8 cellular contexts compared by ENCODE assay signal in genomic region chr5:155728146-155728856, GRCh38.
A peak's percentile ranks its signal among the peaks of the same experiment; 100 is the strongest.
DNase-seq lines count a peak whose midpoint lies in the region; ATAC-seq and TF ChIP-seq lines count a peak whose summit lies in the region.

No MANE protein-coding gene starts in this region.

- no peaks in the 10 kb centered on the region for H3K36me3 Mint-ChIP-seq in T-helper 2 cell treated with Interferon-gamma antibody and Interleukin-4, amounts not matched to agents 5 μg/mL and 100 μg/mL, for 36 hours (ENCODE audit: low read depth)

- peaks cover 58% of the 10 kb centered on the region for H3K27me3 Mint-ChIP-seq in T-helper 2 cell treated with Interferon-gamma antibody and Interleukin-4, amounts not matched to agents 5 μg/mL and 100 μg/mL, for 36 hours (ENCODE audit: low read depth)

- under 1% methylated on average over 65 of the region's 83 CpGs for WGBS in prostate gland

- intact Hi-C loops in prostate gland (cut with DNase I): no loop called here

- no peaks in the 10 kb centered on the region for H3K36me3 ChIP-seq in prostate gland

- H3K4me1 Mint-ChIP-seq in T-helper 2 cell treated with Interferon-gamma antibody and Interleukin-4, amounts not matched to agents 5 μg/mL and 100 μg/mL, for 36 hours (ENCODE audit: low read depth): no peaks in the 10 kb centered on the region

- H3K9me3 ChIP-seq in prostate gland: no peaks in the 10 kb centered on the region

- TF ChIP-seq CTCF in astrocyte of the cerebellum (IDR thresholded peaks at IDR 0.05; ENCODE audit: low read depth, low read length, missing control alignments): no peak
- no peak for TF ChIP-seq CTCF in prostate gland (IDR thresholded peaks at IDR 0.05)

- no peak overlapping the region for H3K27ac Mint-ChIP-seq in T-helper 2 cell treated with Interferon-gamma antibody and Interleukin-4, amounts not matched to agents 5 μg/mL and 100 μg/mL, for 36 hours

- H3K27me3 ChIP-seq in prostate gland (replicated peaks; ENCODE audit: insufficient read depth): no peaks in the 10 kb centered on the region

- DNase-seq in NCI-H1092 treated with DMSO at 0.1 percent for 48 hours (lab: John Stamatoyannopoulos, UW) (peak; percentile 62), astrocyte of the cerebellum (ENCODE audit: low read depth) (peak; percentile 15), hypothalamus (lab: John Stamatoyannopoulos, UW) (peak in 44 of 51 donors; percentile 10 to 74 (median 44)), prostate gland (ENCODE audit: low spot score) (peak; percentile 54), NOMO-1 treated with DMSO at 0.1 percent for 48 hours (lab: John Stamatoyannopoulos, UW; ENCODE audit: unreplicated experiment) (no peak)
- DNase-seq in T-helper 2 cell treated with Interferon-gamma antibody and Interleukin-4, amounts not matched to agents 5 μg/mL and 100 μg/mL, for 36 hours (ENCODE audit: low spot score): no peak

- H3K4me3 ChIP-seq in astrocyte of the cerebellum (ENCODE audit: low read depth, low read length): peak overlapping the region; percentile 31
- peak overlapping the region; percentile 34 to 42 for H3K4me3 ChIP-seq in prostate gland

- TF ChIP-seq POLR2A in prostate gland (IDR thresholded peaks at IDR 0.05): no peak

- H3K27ac ChIP-seq in prostate gland: peak overlapping the region in 1 of 2 donors; percentile 34

- H3K4me3 Mint-ChIP-seq in T-helper 2 cell treated with Interferon-gamma antibody and Interleukin-4, amounts not matched to agents 5 μg/mL and 100 μg/mL, for 36 hours: no peak overlapping the region

- no peaks in the 10 kb centered on the region for H3K4me1 ChIP-seq in prostate gland (replicated peaks)

- no peaks in the 10 kb centered on the region for H3K9me3 Mint-ChIP-seq in T-helper 2 cell treated with Interferon-gamma antibody and Interleukin-4, amounts not matched to agents 5 μg/mL and 100 μg/mL, for 36 hours

- no peak for ATAC-seq in GM19463 (IDR thresholded peaks at IDR 0.05; ENCODE audit: unreplicated experiment)
- ATAC-seq in HG03280 (IDR thresholded peaks at IDR 0.05; ENCODE audit: unreplicated experiment): no peak

- in situ Hi-C loops in astrocyte of the cerebellum (cut with HindIII; ENCODE audit: low sequenced_read_pairs): no loop called here

Comparison
In these comparisons a context has a peak if more than half of its experiments do, and no peak if none do; other contexts are left out.
1. DNase-seq: peak in NCI-H1092 treated with DMSO at 0.1 percent for 48 hours (single experiment), astrocyte of the cerebellum (single experiment), hypothalamus (44 of 51) and prostate gland (single experiment); none in NOMO-1 treated with DMSO at 0.1 percent for 48 hours (single experiment) and T-helper 2 cell treated with Interferon-gamma antibody and Interleukin-4, amounts not matched to agents 5 μg/mL and 100 μg/mL, for 36 hours (single experiment).